Comparison of ENCODE assay signal across 8 cellular contexts in genomic region chr1:200153277-200154055, GRCh38.
DNase-seq lines count a peak whose midpoint lies in the region; ATAC-seq and FAIRE-seq lines count a peak whose summit lies in the region.

No MANE protein-coding gene starts in this region.

- H4K20me1 ChIP-seq in GM23248 (ENCODE audit: insufficient read depth), result no peaks in the 10 kb centered on the region

- no peak overlapping the region for H3K9ac ChIP-seq in GM23248

- no peak overlapping the region for H3K4me3 ChIP-seq in GM23248

- H3F3A ChIP-seq in GM23248 (ENCODE audit: insufficient read depth), result peaks cover 11% of the 10 kb centered on the region

- no peak overlapping the region for H2AFZ ChIP-seq in GM23248

- H3K36me3 ChIP-seq in GM23248 (ENCODE audit: low read depth), result no peaks in the 10 kb centered on the region

- H3K27me3 Mint-ChIP-seq in activated CD8-positive, alpha-beta T cell treated with anti-CD3 and anti-CD28 coated beads, Interleukin-2, amount 10 ng/mL, durations not matched to agents 7 days and 5 days (ENCODE audit: low read depth), result peaks cover 3% of the 10 kb centered on the region

- 85 to 90% methylated on average over 3 of the region's 3 CpGs for WGBS in GM23248 (ENCODE audit: low coverage in 1 of 2, low lambda C conversion rate in 2 of 2, missing lambda C conversion rate in 2 of 2), 2 experiments

- peaks cover 15% of the 10 kb centered on the region for H3K4me1 ChIP-seq in GM23248 (ENCODE audit: insufficient read depth)

- intact Hi-C loops in head of caudate nucleus (cut with DNase I), result no loop called here

- CTCF ChIA-PET in activated CD8-positive, alpha-beta T cell treated with anti-CD3 and anti-CD28 coated beads, Interleukin-2, amount 10 ng/mL, durations not matched to agents 7 days and 5 days (lab: Charles Lee), result interaction anchor here (1.0 to 2.2 kb wide), 6 partner anchors 10 to 185 kb away, joined by 3 to 14 read pairs (median 6); no protein-coding TSS in a partner anchor

- H3K36me3 Mint-ChIP-seq in activated CD8-positive, alpha-beta T cell treated with anti-CD3 and anti-CD28 coated beads, Interleukin-2, amount 10 ng/mL, durations not matched to agents 7 days and 5 days (ENCODE audit: low read depth), result no peaks in the 10 kb centered on the region

- no peak overlapping the region for H3K4me2 ChIP-seq in GM23248 (ENCODE audit: unreplicated experiment)

- H3K9me2 ChIP-seq in GM23248 (ENCODE audit: insufficient read depth), result no peaks in the 10 kb centered on the region

- peak; percentile 61 for ATAC-seq in HG03108 (IDR thresholded peaks at IDR 0.05; ENCODE audit: unreplicated experiment)
- ATAC-seq in activated CD8-positive, alpha-beta T cell treated with anti-CD3 and anti-CD28 coated beads, Interleukin-2, amount 10 ng/mL, durations not matched to agents 7 days and 5 days, result peak; percentile 25

- H3K9me3 ChIP-seq in GM23248 (ENCODE audit: low read depth), result no peaks in the 10 kb centered on the region

- H3K9me3 Mint-ChIP-seq in activated CD8-positive, alpha-beta T cell treated with anti-CD3 and anti-CD28 coated beads, Interleukin-2, amount 10 ng/mL, durations not matched to agents 7 days and 5 days (ENCODE audit: insufficient read depth), result peaks cover 5% of the 10 kb centered on the region

- H3K27ac Mint-ChIP-seq in activated CD8-positive, alpha-beta T cell treated with anti-CD3 and anti-CD28 coated beads, Interleukin-2, amount 10 ng/mL, durations not matched to agents 7 days and 5 days, result peak overlapping the region; percentile 65

- peaks cover 41% of the 10 kb centered on the region for H3K4me1 Mint-ChIP-seq in activated CD8-positive, alpha-beta T cell treated with anti-CD3 and anti-CD28 coated beads, Interleukin-2, amount 10 ng/mL, durations not matched to agents 7 days and 5 days (ENCODE audit: low read depth)

- peak; percentile 80 for FAIRE-seq in GM19239 (lab: Jason Lieb, UNC)

- DNase-seq in GM19239 (ENCODE audit: insufficient read length, low spot score) (no peak), NCI-H2171 treated with DMSO at 0.1 percent for 48 hours (lab: John Stamatoyannopoulos, UW) (no peak), head of caudate nucleus (no peak), GM23248 (no peak), OCI-M2 (lab: John Stamatoyannopoulos, UW; ENCODE audit: unreplicated experiment) (no peak)
- DNase-seq in activated CD8-positive, alpha-beta T cell treated with anti-CD3 and anti-CD28 coated beads, Interleukin-2, amount 10 ng/mL, durations not matched to agents 7 days and 5 days, result peak; percentile 41
- DNase-seq in stimulated activated CD4-positive, alpha-beta T cell treated with anti-CD3 and anti-CD28 coated beads, Interleukin-2, amount 100 ng/mL, for 4 hours (ENCODE audit: low read depth), result peak; percentile 31

- POLR2A ChIA-PET in activated CD8-positive, alpha-beta T cell treated with anti-CD3 and anti-CD28 coated beads, Interleukin-2, amount 10 ng/mL, durations not matched to agents 7 days and 5 days (lab: Charles Lee), result interaction anchor here (0.9 to 2.0 kb wide), 5 partner anchors 10 to 330 kb away, joined by 5 to 7 read pairs (median 5); no protein-coding TSS in a partner anchor

- in situ Hi-C loops in GM23248 (cut with MboI), result no loop called here

- H3K79me2 ChIP-seq in GM23248 (ENCODE audit: insufficient read depth), result no peaks in the 10 kb centered on the region

- H3K4me3 Mint-ChIP-seq in activated CD8-positive, alpha-beta T cell treated with anti-CD3 and anti-CD28 coated beads, Interleukin-2, amount 10 ng/mL, durations not matched to agents 7 days and 5 days, result peak overlapping the region; percentile 13

- H3K27ac ChIP-seq in GM23248, result no peak overlapping the region

- no peaks in the 10 kb centered on the region for H3K27me3 ChIP-seq in GM23248 (replicated peaks; ENCODE audit: insufficient read depth)

Comparison
In these comparisons a context has a peak if more than half of its experiments do, and no peak if none do; other contexts are left out.
1. DNase-seq: peak in activated CD8-positive, alpha-beta T cell treated with anti-CD3 and anti-CD28 coated beads, Interleukin-2, amount 10 ng/mL, durations not matched to agents 7 days and 5 days (single experiment) and stimulated activated CD4-positive, alpha-beta T cell treated with anti-CD3 and anti-CD28 coated beads, Interleukin-2, amount 100 ng/mL, for 4 hours (single experiment); none in GM19239 (single experiment), NCI-H2171 treated with DMSO at 0.1 percent for 48 hours (single experiment), head of caudate nucleus (0 of 42), GM23248 (single experiment) and OCI-M2 (single experiment).